ENCODE assay signal across 8 cellular contexts in the genomic region with DNA sequence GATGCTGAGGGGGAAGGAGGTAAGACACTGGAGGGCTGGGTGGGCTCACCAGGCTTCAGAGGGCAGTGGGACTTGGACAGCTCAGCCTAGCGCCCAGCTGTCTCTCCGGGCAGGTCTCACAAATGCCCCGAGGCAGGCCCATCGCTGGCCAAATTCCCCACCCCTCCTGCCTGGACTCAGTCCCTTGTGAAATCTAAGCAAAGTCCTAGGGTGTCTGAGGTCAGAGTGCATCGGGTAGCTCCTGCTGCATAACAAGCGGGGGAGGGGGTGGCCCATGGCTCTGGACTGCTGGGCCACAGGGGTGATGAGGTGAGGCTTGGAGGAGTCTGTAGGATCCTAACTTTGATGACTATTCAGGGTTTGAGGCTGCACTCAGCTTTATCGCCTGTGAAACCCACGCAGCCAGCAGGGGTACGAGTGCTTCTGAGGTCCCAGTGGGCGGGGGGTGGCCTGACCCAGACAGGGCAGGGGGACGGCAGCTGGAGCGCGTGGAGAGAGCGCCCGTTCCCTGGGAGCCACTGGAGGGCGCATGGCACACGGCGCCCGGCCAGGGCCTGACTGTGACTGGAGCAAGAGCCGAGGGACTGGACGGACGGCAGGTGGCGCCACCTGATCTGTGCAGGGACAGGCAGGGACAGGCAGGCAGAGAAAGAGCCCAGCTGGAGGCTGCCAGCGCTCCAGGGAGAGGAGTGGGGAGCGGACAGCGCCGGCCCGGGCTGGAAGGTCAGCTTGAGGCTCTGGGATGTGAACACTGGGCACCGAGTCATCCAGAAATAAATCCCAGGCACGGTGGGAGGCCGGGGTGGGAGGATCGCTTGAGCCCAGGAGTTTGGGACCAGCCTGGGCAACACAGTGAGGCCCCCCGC. TPM values are rescaled to one million over a fixed set of nuclear protein-coding genes. Genes with fewer than 3 reads are reported as not detected.
DNase-seq lines count a peak whose midpoint lies in the region; ATAC-seq and TF ChIP-seq lines count a peak whose summit lies in the region.

No MANE protein-coding gene starts in this region.

- CTCF ChIA-PET in BJ (lab: Yijun Ruan, JAX): interaction anchor here (0.6 to 10.0 kb wide), 54 partner anchors 8 to 402 kb away, joined by 3 to 367 read pairs (median 7); partner anchors contain the start of genes COX19, CYP2W1, GPER1 and GPR146

- H3K4me3 ChIP-seq in BJ (ENCODE audit: low read depth, low read length): no peak overlapping the region
- H3K4me3 ChIP-seq in WI38 (ENCODE audit: low read depth, low read length): no peak overlapping the region

- ATAC-seq in HG03280 (IDR thresholded peaks at IDR 0.05; ENCODE audit: unreplicated experiment): peak; percentile 87

- DNase-seq in BJ (ENCODE audit: low read depth) (peak; percentile 45), GM19238 (ENCODE audit: insufficient read length, low spot score) (peak; percentile 96), NCI-H345 (lab: John Stamatoyannopoulos, UW) (peak; percentile 94), T47D (ENCODE audit: low read depth in 1 of 2, low spot score in 1 of 2) (peak; percentile 88 to 96), iris pigment epithelial cell (ENCODE audit: low read depth) (peak; percentile 95)
- DNase-seq in stimulated activated CD4-positive, alpha-beta T cell treated with anti-CD3 and anti-CD28 coated beads, Interleukin-1b, Interleukin-23, amount 100 ng/mL, for 1 hour (ENCODE audit: low read depth in 2 of 2): peak; percentile 88 to 89

- H3K36me3 ChIP-seq in BJ (ENCODE audit: control insufficient read depth, insufficient read depth, low read length): peaks cover 4% of the 10 kb centered on the region; the same call in 1 of the 2 replicates

- TF ChIP-seq CTCF in BJ (IDR thresholded peaks at IDR 0.05; ENCODE audit: insufficient read depth, low read depth, low read length): peak; percentile 100
- peak; percentile 98 for TF ChIP-seq CTCF in WI38 (IDR thresholded peaks at IDR 0.05; ENCODE audit: low read depth, low read length)

- H3K27me3 ChIP-seq in BJ (ENCODE audit: control insufficient read depth, insufficient read depth, low read length): no peaks in the 10 kb centered on the region

- POLR2A ChIA-PET in BJ (lab: Charles Lee): no interaction called here

- in situ Hi-C loops in T47D (cut with HindIII; ENCODE audit: low pct_unique_long_range_greater_than_20kb, low sequenced_read_pairs): no loop called here

RNA-seq across cellular contexts. Expression of gene CYP2W1, which starts 10.0 kb away (rescaled TPM):
- not detected in 2 replicates for polyA plus RNA-seq in BJ (2011; rRNA removed)
- polyA minus RNA-seq in BJ (2011; rRNA and poly(A)+ RNA removed): not detected in 2 replicates

RNA-seq across cellular contexts. Expression of gene COX19, which starts 17.6 kb away (rescaled TPM):
- 5.5 and 5.6 TPM in 2 replicates for polyA plus RNA-seq in BJ (2011; rRNA removed)
- 2.7 and 3.2 TPM in 2 replicates for polyA minus RNA-seq in BJ (2011; rRNA and poly(A)+ RNA removed)

RNA-seq across cellular contexts. Expression of gene ADAP1, which starts 38.5 kb away (rescaled TPM):
- polyA plus RNA-seq in BJ (2011; rRNA removed): 3.2 and 5.1 TPM in 2 replicates
- polyA minus RNA-seq in BJ (2011; rRNA and poly(A)+ RNA removed): 2.2 and 3.6 TPM in 2 replicates

RNA-seq across cellular contexts. Expression of gene GPR146, which starts 51.4 kb away (rescaled TPM):
- 2.8 and 4.5 TPM in 2 replicates for polyA plus RNA-seq in BJ (2011; rRNA removed)
- polyA minus RNA-seq in BJ (2011; rRNA and poly(A)+ RNA removed): 1.6 and 2.7 TPM in 2 replicates

Comparison
In these comparisons a context has a peak if more than half of its experiments do, and no peak if none do; other contexts are left out.
1. DNase-seq: peak in every context shown above with its lines; median percentile 96 in GM19238; 95 in iris pigment epithelial cell; 94 in NCI-H345; 92 in T47D; 88 in stimulated activated CD4-positive, alpha-beta T cell treated with anti-CD3 and anti-CD28 coated beads, Interleukin-1b, Interleukin-23, amount 100 ng/mL, for 1 hour; 45 in BJ.